Comparison of ENCODE assay signal across 8 cellular contexts in genomic region chr5:88826959-88827585, GRCh38. TPM values are rescaled to one million over a fixed set of nuclear protein-coding genes. Genes with fewer than 3 reads are reported as not detected.
A peak's percentile ranks its signal among the peaks of the same experiment; 100 is the strongest.
DNase-seq lines count a peak whose midpoint lies in the region; ATAC-seq lines count a peak whose summit lies in the region.

No MANE protein-coding gene starts in this region.

- no peaks in the 10 kb centered on the region for H3K36me3 Mint-ChIP-seq in activated CD8-positive, alpha-beta T cell treated with anti-CD3 and anti-CD28 coated beads, Interleukin-2, amount 10 ng/mL, durations not matched to agents 7 days and 5 days (ENCODE audit: low read depth)
- no peaks in the 10 kb centered on the region for H3K36me3 Mint-ChIP-seq in stimulated activated effector memory CD8-positive, alpha-beta T cell treated with anti-CD3 and anti-CD28 coated beads, Interleukin-12 subunit alpha, Interleukin-12 subunit beta, amount 100 ng/mL, for 72 hours

- POLR2A ChIA-PET in activated CD8-positive, alpha-beta T cell treated with anti-CD3 and anti-CD28 coated beads, Interleukin-2, amount 10 ng/mL, durations not matched to agents 7 days and 5 days (lab: Charles Lee), result no interaction called here

- H3K4me3 Mint-ChIP-seq in activated CD8-positive, alpha-beta T cell treated with anti-CD3 and anti-CD28 coated beads, Interleukin-2, amount 10 ng/mL, durations not matched to agents 7 days and 5 days, result peak overlapping the region; percentile 2
- H3K4me3 Mint-ChIP-seq in stimulated activated effector memory CD8-positive, alpha-beta T cell treated with anti-CD3 and anti-CD28 coated beads, Interleukin-12 subunit alpha, Interleukin-12 subunit beta, amount 100 ng/mL, for 72 hours, result no peak overlapping the region

- DNase-seq in ELR (ENCODE audit: low read depth) (peak; percentile 54), HPDE6-E6E7 (ENCODE audit: extremely low spot score) (peak; percentile 1), left ventricle myocardium superior (peak; percentile 39), T-helper 9 cell (no peak), NCI-H526 (lab: John Stamatoyannopoulos, UW) (no peak)
- DNase-seq in activated CD8-positive, alpha-beta T cell treated with anti-CD3 and anti-CD28 coated beads, Interleukin-2, amount 10 ng/mL, durations not matched to agents 7 days and 5 days, result peak; percentile 21
- DNase-seq in stimulated activated effector memory CD8-positive, alpha-beta T cell treated with anti-CD3 and anti-CD28 coated beads, Interleukin-12 subunit alpha, Interleukin-12 subunit beta, amount 100 ng/mL, for 72 hours (ENCODE audit: low spot score in 2 of 2), result no peak

- peak overlapping the region; percentile 16 for H3K27ac Mint-ChIP-seq in activated CD8-positive, alpha-beta T cell treated with anti-CD3 and anti-CD28 coated beads, Interleukin-2, amount 10 ng/mL, durations not matched to agents 7 days and 5 days
- no peak overlapping the region for H3K27ac Mint-ChIP-seq in stimulated activated effector memory CD8-positive, alpha-beta T cell treated with anti-CD3 and anti-CD28 coated beads, Interleukin-12 subunit alpha, Interleukin-12 subunit beta, amount 100 ng/mL, for 72 hours

- H3K27me3 Mint-ChIP-seq in activated CD8-positive, alpha-beta T cell treated with anti-CD3 and anti-CD28 coated beads, Interleukin-2, amount 10 ng/mL, durations not matched to agents 7 days and 5 days (ENCODE audit: low read depth), result peaks cover 3% of the 10 kb centered on the region

- H3K4me1 Mint-ChIP-seq in activated CD8-positive, alpha-beta T cell treated with anti-CD3 and anti-CD28 coated beads, Interleukin-2, amount 10 ng/mL, durations not matched to agents 7 days and 5 days (ENCODE audit: low read depth), result peaks cover 35% of the 10 kb centered on the region
- H3K4me1 Mint-ChIP-seq in stimulated activated effector memory CD8-positive, alpha-beta T cell treated with anti-CD3 and anti-CD28 coated beads, Interleukin-12 subunit alpha, Interleukin-12 subunit beta, amount 100 ng/mL, for 72 hours, result no peaks in the 10 kb centered on the region

- ATAC-seq in GM21529 (IDR thresholded peaks at IDR 0.05; ENCODE audit: unreplicated experiment) (peak; percentile 68), left ventricle myocardium superior (peak; percentile 83)
- ATAC-seq in activated CD8-positive, alpha-beta T cell treated with anti-CD3 and anti-CD28 coated beads, Interleukin-2, amount 10 ng/mL, durations not matched to agents 7 days and 5 days, result peak; percentile 52
- peak; percentile 50 for ATAC-seq in stimulated activated effector memory CD8-positive, alpha-beta T cell treated with anti-CD3 and anti-CD28 coated beads, Interleukin-12 subunit alpha, Interleukin-12 subunit beta, amount 100 ng/mL, for 72 hours

- no peaks in the 10 kb centered on the region for H3K9me3 Mint-ChIP-seq in activated CD8-positive, alpha-beta T cell treated with anti-CD3 and anti-CD28 coated beads, Interleukin-2, amount 10 ng/mL, durations not matched to agents 7 days and 5 days (ENCODE audit: insufficient read depth)
- H3K9me3 Mint-ChIP-seq in stimulated activated effector memory CD8-positive, alpha-beta T cell treated with anti-CD3 and anti-CD28 coated beads, Interleukin-12 subunit alpha, Interleukin-12 subunit beta, amount 100 ng/mL, for 72 hours, result peaks cover 3% of the 10 kb centered on the region

- intact Hi-C loops in left ventricle myocardium superior (cut with micrococcal nuclease), result loop anchor here (5.0 kb wide), 1 partner anchor 55 kb away; the partner anchor contains the start of gene MEF2C

- CTCF ChIA-PET in activated CD8-positive, alpha-beta T cell treated with anti-CD3 and anti-CD28 coated beads, Interleukin-2, amount 10 ng/mL, durations not matched to agents 7 days and 5 days (lab: Charles Lee), result no interaction called here

RNA-seq across cellular contexts. Expression of gene MEF2C, which starts 55.9 kb away (rescaled TPM):
- under 1 TPM; 0.13 to 0.53 TPM for total RNA-seq in activated CD8-positive, alpha-beta T cell treated with anti-CD3 and anti-CD28 coated beads, Interleukin-2, amount 10 ng/mL, durations not matched to agents 7 days and 5 days
- 51.4 TPM for total RNA-seq in left ventricle myocardium superior

Comparison
In these comparisons a context has a peak if more than half of its experiments do, and no peak if none do; other contexts are left out.
1. DNase-seq: peak in ELR (single experiment), HPDE6-E6E7 (single experiment), activated CD8-positive, alpha-beta T cell treated with anti-CD3 and anti-CD28 coated beads, Interleukin-2, amount 10 ng/mL, durations not matched to agents 7 days and 5 days (single experiment) and left ventricle myocardium superior (single experiment); none in stimulated activated effector memory CD8-positive, alpha-beta T cell treated with anti-CD3 and anti-CD28 coated beads, Interleukin-12 subunit alpha, Interleukin-12 subunit beta, amount 100 ng/mL, for 72 hours (0 of 2), T-helper 9 cell (single experiment) and NCI-H526 (0 of 2).
2. RNA of gene MEF2C, which starts 55.9 kb away (total RNA-seq): 51.4 TPM in left ventricle myocardium superior (single experiment); 0.13 to 0.53 TPM in activated CD8-positive, alpha-beta T cell treated with anti-CD3 and anti-CD28 coated beads, Interleukin-2, amount 10 ng/mL, durations not matched to agents 7 days and 5 days; every median in the first group is over 10 times any median in the second.
3. Peak in every context shown above with its lines, with median percentiles within 50 percentile points of each other: ATAC-seq.